Comparison of ENCODE assay signal across 2 cellular contexts in the genomic region with DNA sequence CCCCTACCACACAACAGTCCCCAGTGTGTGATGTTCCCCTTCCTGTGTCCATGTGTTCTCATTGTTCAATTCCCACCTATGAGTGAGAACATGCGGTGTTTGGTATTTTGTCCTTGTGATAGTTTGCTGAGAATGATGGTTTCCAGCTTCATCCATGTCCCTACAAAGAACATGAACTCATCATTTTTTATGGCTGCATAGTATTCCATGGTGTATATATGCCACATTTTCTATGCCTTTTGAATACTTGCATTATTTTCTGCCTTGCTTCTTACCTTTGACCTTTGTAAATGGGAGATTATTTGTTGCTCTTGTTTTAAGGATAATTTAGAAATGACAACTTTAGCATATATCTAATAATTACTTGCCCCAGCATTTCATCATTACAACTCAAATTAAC. TPM values are rescaled to one million over a fixed set of nuclear protein-coding genes. Genes with fewer than 3 reads are reported as not detected.
"Had no signal": no experiment of that assay in that cellular context is flagged by ENCODE, and none has a peak within 500 bp of the region (broad histone marks: within the 10 kb centered on the region; RNA-seq: fewer than 3 reads in every experiment).

No MANE protein-coding gene starts in this region.

RNA-seq across cellular contexts. Expression of a gene that starts 45.3 kb away (rescaled TPM):
- total RNA-seq: natural killer cell had no signal
- polyA plus RNA-seq: neural cell had no signal
